ENCODE assay signal across 8 cellular contexts in genomic region chr1:109618614-109619404, GRCh38. TPM values are rescaled to one million over a fixed set of nuclear protein-coding genes. Genes with fewer than 3 reads are reported as not detected.
DNase-seq lines count a peak whose midpoint lies in the region; ATAC-seq, FAIRE-seq and TF ChIP-seq lines count a peak whose summit lies in the region.

No MANE protein-coding gene starts in this region.

- no peak for TF ChIP-seq POLR2A in GM12878 (IDR thresholded peaks at IDR 0.05; ENCODE audit: low read depth, low read length)
- no peak for TF ChIP-seq POLR2A in uterus (IDR thresholded peaks at IDR 0.05)

- in situ Hi-C loops in GM12878 (cut with MboI), result no loop called here

- ATAC-seq in Right ventricle myocardium superior (ENCODE audit: poor library complexity) (no peak), GM12878 (no peak), HG03095 (IDR thresholded peaks at IDR 0.05; ENCODE audit: unreplicated experiment) (no peak)

- peak overlapping the region in 1 of 2 donors; percentile 59 for H3K4me3 ChIP-seq in right atrium auricular region
- H3K4me3 ChIP-seq in GM12878, result peak overlapping the region; percentile 85
- H3K4me3 ChIP-seq in mesodermal cell (ENCODE audit: extremely low read depth, insufficient read depth, low read length, poor library complexity, severe bottlenecking), result peak overlapping the region; percentile 89
- H3K4me3 ChIP-seq in uterus, result peak overlapping the region in 1 of 2 donors; percentile 49

- H3K4me1 ChIP-seq in right atrium auricular region, result peaks cover 0 to 52% of the 10 kb centered on the region in 2 donors
- peaks cover 32% of the 10 kb centered on the region for H3K4me1 ChIP-seq in GM12878 (ENCODE audit: control insufficient read depth, insufficient read depth, low read length)
- H3K4me1 ChIP-seq in mesodermal cell (ENCODE audit: control insufficient read depth, insufficient read depth, low read length, poor library complexity, severe bottlenecking), result peaks cover 20% of the 10 kb centered on the region
- H3K4me1 ChIP-seq in uterus, result peaks cover 0 to 4% of the 10 kb centered on the region in 2 donors

- peak overlapping the region; percentile 90 for H3K4me2 ChIP-seq in GM12878 (ENCODE audit: control insufficient read depth, insufficient read depth)

- CTCF ChIA-PET in GM12878 (lab: Yijun Ruan, JAX), result interaction anchor here (0.8 to 2.4 kb wide), 11 partner anchors 11 to 411 kb away, joined by 3 to 16 read pairs (median 6); partner anchors contain the start of genes AHCYL1, GNAI3 and SARS1

- no peak for TF ChIP-seq EP300 in GM12878 (IDR thresholded peaks at IDR 0.05; ENCODE audit: borderline replicate concordance in 1 of 2, control insufficient read depth in 1 of 2, low read depth in 2 of 2, low read length in 2 of 2)

- no peak for DNase-seq in right atrium auricular region (ENCODE audit: low spot score)
- no peak for DNase-seq in Right ventricle myocardium superior
- DNase-seq in GM12878 (ENCODE audit: low read depth, low spot score), result no peak
- DNase-seq in uterus, result no peak
- DNase-seq in stimulated activated CD8-positive, alpha-beta memory T cell treated with anti-CD3 and anti-CD28 coated beads, Interleukin-4, amount 100 ng/mL, for 48 hours, result no peak
- no peak for DNase-seq in COLO668 (lab: John Stamatoyannopoulos, UW; ENCODE audit: unreplicated experiment)

- peak overlapping the region; percentile 94 for H2AFZ ChIP-seq in GM12878 (ENCODE audit: control insufficient read depth, low read depth, low read length)

- no peak for FAIRE-seq in GM12878 (lab: Jason Lieb, UNC)

- RAD21 ChIA-PET in GM12878 (lab: Charles Lee; ENCODE audit: unreplicated experiment), result interaction anchor here (0.7 to 2.3 kb wide), 5 partner anchors 17 to 86 kb away, joined by 3 to 11 read pairs (median 8); partner anchors contain the start of gene GNAI3

- H3K9me3 ChIP-seq in right atrium auricular region (no peaks in the 10 kb centered on the region), GM12878 (replicated peaks; ENCODE audit: control insufficient read depth, insufficient read depth, low read length) (no peaks in the 10 kb centered on the region), mesodermal cell (ENCODE audit: control insufficient read depth, low read length) (no peaks in the 10 kb centered on the region), uterus (no peaks in the 10 kb centered on the region)

- WGBS in GM12878 (ENCODE audit: insufficient coverage, insufficient replicate concordance, low lambda C conversion rate, missing lambda C conversion rate), result 20% methylated on average over 5 of the region's 5 CpGs
- WGBS in mesodermal cell (ENCODE audit: insufficient coverage in 2 of 2), 2 experiments, result 69 to 82% methylated on average over 2 to 3 of the region's 5 CpGs

- POLR2A ChIA-PET in GM12878 (lab: Charles Lee), result interaction anchor here (0.7 to 3.4 kb wide), 3 partner anchors 11 to 73 kb away, joined by 3 to 34 read pairs (median 11); partner anchors contain the start of gene GNAI3

- peaks cover 42% of the 10 kb centered on the region for H3K79me2 ChIP-seq in GM12878 (ENCODE audit: control insufficient read depth, insufficient read depth, low read length)

- no peak for TF ChIP-seq CTCF in right atrium auricular region (IDR thresholded peaks at IDR 0.05)
- no peak for TF ChIP-seq CTCF in GM12878 (IDR thresholded peaks at IDR 0.05 in 2 of 3, conservative IDR thresholded peaks at IDR 0.05 in 1 of 3; ENCODE audit: control insufficient read depth in 2 of 3, extremely low read depth in 1 of 3, insufficient read depth in 1 of 3, low read depth in 3 of 3, low read length in 3 of 3)
- no peak for TF ChIP-seq CTCF in uterus (IDR thresholded peaks at IDR 0.05)

- intact Hi-C loops in Right ventricle myocardium superior (cut with DNase I), result no loop called here
- intact Hi-C loops in GM12878 (cut with micrococcal nuclease; ENCODE audit: unreplicated experiment), result loop anchor here (1.0 kb wide), 1 partner anchor 71 kb away; the partner anchor contains the start of gene GNAI3
- intact Hi-C loops in uterus (cut with DNase I; ENCODE audit: low total_unique reads), result no loop called here

- H3K36me3 ChIP-seq in right atrium auricular region (no peaks in the 10 kb centered on the region), GM12878 (ENCODE audit: control insufficient read depth in 2 of 2, insufficient read depth in 2 of 2, low read length in 1 of 2) (no peaks in the 10 kb centered on the region), mesodermal cell (ENCODE audit: control insufficient read depth, insufficient read depth, low read length) (peaks cover 3% of the 10 kb centered on the region), uterus (no peaks in the 10 kb centered on the region)

- TF ChIP-seq RAD21 in GM12878 (IDR thresholded peaks at IDR 0.05; ENCODE audit: insufficient read depth, low read depth, low read length), result no peak

- BruUV-seq in GM12878 (replicated peaks; lab: Mats Ljungman, UMichigan), result TSS peak; percentile 95

- peak overlapping the region; percentile 86 for H3K9ac ChIP-seq in GM12878 (ENCODE audit: control insufficient read depth, insufficient read depth, low read length)

- H3K27ac ChIP-seq in right atrium auricular region (peak overlapping the region; percentile 79 to 85), GM12878 (ENCODE audit: control insufficient read depth, insufficient read depth) (peak overlapping the region; percentile 72), mesodermal cell (ENCODE audit: low read depth, low read length, severe bottlenecking) (peak overlapping the region; percentile 88), uterus (peak overlapping the region; percentile 84 to 87)

- no peaks in the 10 kb centered on the region for H4K20me1 ChIP-seq in GM12878 (ENCODE audit: control insufficient read depth, insufficient read depth)

- SMC1A ChIA-PET in GM12878 (lab: Charles Lee; ENCODE audit: uncharacterized antibody, unreplicated experiment), result interaction anchor here (1.0 to 2.7 kb wide), 5 partner anchors 18 to 73 kb away, joined by 3 to 18 read pairs (median 6); partner anchors contain the start of gene GNAI3

- H3K27me3 ChIP-seq in right atrium auricular region, result no peaks in the 10 kb centered on the region
- H3K27me3 ChIP-seq in GM12878 (replicated peaks in 1 of 2; ENCODE audit: control insufficient read depth in 2 of 2, insufficient read depth in 2 of 2, low read length in 1 of 2), result no peaks in the 10 kb centered on the region
- no peaks in the 10 kb centered on the region for H3K27me3 ChIP-seq in uterus

RNA-seq across cellular contexts. Expression of gene GNAT2, which starts 0.6 kb away (rescaled TPM):
- total RNA-seq in right atrium auricular region, result under 1 TPM in 1 of 2 donors, not detected in 1; 0.59 TPM
- not detected for total RNA-seq in Right ventricle myocardium superior
- total RNA-seq in GM12878 (2013; cell fraction: nucleolus; rRNA removed), result not detected in 2 replicates
- total RNA-seq in GM12878 (2014; rRNA removed), result 0.23 and 0.38 TPM in 2 replicates
- 0.31 and 0.69 TPM in 2 replicates for total RNA-seq in GM12878 (2014; rRNA removed; fragmentation: Illumina TruSeq; extraction: Trizol)
- total RNA-seq in GM12878 (2021), result 0.85 and 0.92 TPM in 2 replicates
- 0.28 TPM for polyA plus RNA-seq in GM12878 (2011; ENCODE audit: low read depth)
- 0.30 and 0.54 TPM in 2 replicates for polyA plus RNA-seq in GM12878 (2011; rRNA removed)
- polyA plus RNA-seq in GM12878 (2011; cell fraction: cytosol; rRNA removed), result 0.23 and 0.27 TPM in 2 replicates
- polyA plus RNA-seq in GM12878 (2011; cell fraction: nucleus; rRNA removed), result 0.13 and 0.15 TPM in 2 replicates
- 0.31 and 0.49 TPM in 2 replicates for polyA plus RNA-seq in GM12878 (2012)
- 0.26 and 0.59 TPM in 2 replicates for polyA plus RNA-seq in GM12878 (2014; fragmentation: Illumina TruSeq; extraction: Trizol)
- polyA plus RNA-seq in GM12878 (2014; fragmentation: Nextera tagmentation; extraction: Ambion mirVana), result under 1 TPM; 0.08 to 0.77 TPM
- 0.28 and 0.36 TPM in 2 replicates for polyA plus RNA-seq in GM12878 (2014; rRNA removed)
- 1 to 10 TPM in 1 of 2 experiments, under 1 TPM in 1; 0.46 to 1.3 TPM for polyA plus RNA-seq in GM12878 (2016; fragmentation: Nextera tagmentation; extraction: Ambion mirVana)
- polyA minus RNA-seq in GM12878 (2011; rRNA and poly(A)+ RNA removed), result 1.1 and 1.8 TPM in 2 replicates
- not detected in 2 replicates for polyA minus RNA-seq in GM12878 (2011; cell fraction: cytosol; rRNA and poly(A)+ RNA removed)
- not detected in 2 replicates for polyA minus RNA-seq in GM12878 (2011; cell fraction: nucleus; rRNA and poly(A)+ RNA removed)
- not detected for polyA plus RNA-seq in mesodermal cell (2013, experiment 1 of 2)
- polyA plus RNA-seq in mesodermal cell (2013, experiment 2 of 2), result 0.25 TPM
- total RNA-seq in uterus, result not detected

RNA-seq across cellular contexts. Expression of gene AMPD2, which starts 0.8 kb away (rescaled TPM):
- total RNA-seq in right atrium auricular region, result 10 to 100 TPM; 16.1 to 17.9 TPM
- total RNA-seq in Right ventricle myocardium superior, result 11.5 TPM
- total RNA-seq in GM12878 (2013; cell fraction: nucleolus; rRNA removed), result 113 and 156 TPM in 2 replicates
- 43.4 and 49.9 TPM in 2 replicates for total RNA-seq in GM12878 (2014; rRNA removed)
- 19.0 and 19.5 TPM in 2 replicates for total RNA-seq in GM12878 (2014; rRNA removed; fragmentation: Illumina TruSeq; extraction: Trizol)
- total RNA-seq in GM12878 (2021), result 66.5 and 75.9 TPM in 2 replicates
- 35.2 TPM for polyA plus RNA-seq in GM12878 (2011; ENCODE audit: low read depth)
- polyA plus RNA-seq in GM12878 (2011; rRNA removed), result 9.9 and 30.0 TPM in 2 replicates
- 27.1 and 34.8 TPM in 2 replicates for polyA plus RNA-seq in GM12878 (2011; cell fraction: cytosol; rRNA removed)
- 346 and 354 TPM in 2 replicates for polyA plus RNA-seq in GM12878 (2011; cell fraction: nucleus; rRNA removed)
- polyA plus RNA-seq in GM12878 (2012), result 54.0 and 66.8 TPM in 2 replicates
- 11.8 and 30.9 TPM in 2 replicates for polyA plus RNA-seq in GM12878 (2014; fragmentation: Illumina TruSeq; extraction: Trizol)
- 1 to 10 TPM; 2.0 to 3.0 TPM for polyA plus RNA-seq in GM12878 (2014; fragmentation: Nextera tagmentation; extraction: Ambion mirVana)
- 40.9 and 44.4 TPM in 2 replicates for polyA plus RNA-seq in GM12878 (2014; rRNA removed)
- 10 to 100 TPM; 31.8 to 33.1 TPM for polyA plus RNA-seq in GM12878 (2016; fragmentation: Nextera tagmentation; extraction: Ambion mirVana)
- polyA minus RNA-seq in GM12878 (2011; rRNA and poly(A)+ RNA removed), result 29.3 and 51.2 TPM in 2 replicates
- 15.6 and 17.7 TPM in 2 replicates for polyA minus RNA-seq in GM12878 (2011; cell fraction: cytosol; rRNA and poly(A)+ RNA removed)
- polyA minus RNA-seq in GM12878 (2011; cell fraction: nucleus; rRNA and poly(A)+ RNA removed), result 61.1 and 93.7 TPM in 2 replicates
- 77.2 TPM for polyA plus RNA-seq in mesodermal cell (2013, experiment 1 of 2)
- 60.5 TPM for polyA plus RNA-seq in mesodermal cell (2013, experiment 2 of 2)
- 10 to 100 TPM; 30.9 to 91.2 (median 73.2) TPM for total RNA-seq in uterus

RNA-seq across cellular contexts. Expression of gene GSTM4, which starts 37.1 kb away (rescaled TPM):
- total RNA-seq in right atrium auricular region, result 10 to 100 TPM; 24.6 to 52.6 TPM
- 37.3 TPM for total RNA-seq in Right ventricle myocardium superior
- total RNA-seq in GM12878 (2013; cell fraction: nucleolus; rRNA removed), result 48.3 and 51.3 TPM in 2 replicates
- total RNA-seq in GM12878 (2014; rRNA removed), result 14.3 and 15.1 TPM in 2 replicates
- total RNA-seq in GM12878 (2014; rRNA removed; fragmentation: Illumina TruSeq; extraction: Trizol), result 13.6 and 14.5 TPM in 2 replicates
- 20.4 and 21.4 TPM in 2 replicates for total RNA-seq in GM12878 (2021)
- polyA plus RNA-seq in GM12878 (2011; ENCODE audit: low read depth), result 16.5 TPM
- polyA plus RNA-seq in GM12878 (2011; rRNA removed), result 23.0 and 37.2 TPM in 2 replicates
- polyA plus RNA-seq in GM12878 (2011; cell fraction: cytosol; rRNA removed), result 34.1 and 36.8 TPM in 2 replicates
- 35.2 and 44.5 TPM in 2 replicates for polyA plus RNA-seq in GM12878 (2011; cell fraction: nucleus; rRNA removed)
- 17.4 and 19.3 TPM in 2 replicates for polyA plus RNA-seq in GM12878 (2012)
- polyA plus RNA-seq in GM12878 (2014; fragmentation: Illumina TruSeq; extraction: Trizol), result 25.8 and 31.7 TPM in 2 replicates
- 10 to 100 TPM; 16.9 to 17.0 TPM for polyA plus RNA-seq in GM12878 (2014; fragmentation: Nextera tagmentation; extraction: Ambion mirVana)
- 25.3 and 26.8 TPM in 2 replicates for polyA plus RNA-seq in GM12878 (2014; rRNA removed)
- 10 to 100 TPM; 25.6 to 27.7 TPM for polyA plus RNA-seq in GM12878 (2016; fragmentation: Nextera tagmentation; extraction: Ambion mirVana)
- polyA minus RNA-seq in GM12878 (2011; rRNA and poly(A)+ RNA removed), result 18.4 and 20.5 TPM in 2 replicates
- polyA minus RNA-seq in GM12878 (2011; cell fraction: cytosol; rRNA and poly(A)+ RNA removed), result 8.7 and 11.6 TPM in 2 replicates
- 20.7 and 26.0 TPM in 2 replicates for polyA minus RNA-seq in GM12878 (2011; cell fraction: nucleus; rRNA and poly(A)+ RNA removed)
- 12.2 TPM for polyA plus RNA-seq in mesodermal cell (2013, experiment 1 of 2)
- 11.9 TPM for polyA plus RNA-seq in mesodermal cell (2013, experiment 2 of 2)
- 10 to 100 TPM in 3 of 4 donors, 1 to 10 TPM in 1; 7.6 to 43.5 (median 20.7) TPM for total RNA-seq in uterus

RNA-seq across cellular contexts. Expression of gene GSTM2, which starts 49.0 kb away (rescaled TPM):
- total RNA-seq in right atrium auricular region (10 to 100 TPM; 31.7 to 53.8 TPM), Right ventricle myocardium superior (70.8 TPM), GM12878 (2014; rRNA removed) (10.5 and 11.4 TPM in 2 replicates), GM12878 (2014; rRNA removed; fragmentation: Illumina TruSeq; extraction: Trizol) (9.9 and 13.5 TPM in 2 replicates), GM12878 (2021) (21.6 and 23.3 TPM in 2 replicates), uterus (100 to 1,000 TPM in 1 of 4 donors, 10 to 100 TPM in 3; 32.1 to 154 (median 72.1) TPM)
- total RNA-seq in GM12878 (2013; cell fraction: nucleolus; rRNA removed), result 67.1 and 70.5 TPM in 2 replicates
- polyA plus RNA-seq in GM12878 (2011; ENCODE audit: low read depth), result 68.5 TPM
- polyA plus RNA-seq in GM12878 (2011; rRNA removed) (4.8 and 8.3 TPM in 2 replicates), GM12878 (2014; fragmentation: Illumina TruSeq; extraction: Trizol) (31.8 and 32.0 TPM in 2 replicates), GM12878 (2014; fragmentation: Nextera tagmentation; extraction: Ambion mirVana) (10 to 100 TPM; 29.6 to 30.4 TPM), GM12878 (2014; rRNA removed) (28.1 and 32.3 TPM in 2 replicates), GM12878 (2016; fragmentation: Nextera tagmentation; extraction: Ambion mirVana) (10 to 100 TPM; 12.7 to 17.1 TPM)
- 6.3 and 7.1 TPM in 2 replicates for polyA plus RNA-seq in GM12878 (2011; cell fraction: cytosol; rRNA removed)
- polyA plus RNA-seq in GM12878 (2011; cell fraction: nucleus; rRNA removed), result 46.8 and 76.5 TPM in 2 replicates
- polyA plus RNA-seq in GM12878 (2012), result 62.3 and 69.9 TPM in 2 replicates
- polyA minus RNA-seq in GM12878 (2011; rRNA and poly(A)+ RNA removed), result 3.0 and 4.2 TPM in 2 replicates
- polyA minus RNA-seq in GM12878 (2011; cell fraction: cytosol; rRNA and poly(A)+ RNA removed), result 1.1 TPM in 1 of 2 replicates, not detected in the other
- 5.8 and 6.2 TPM in 2 replicates for polyA minus RNA-seq in GM12878 (2011; cell fraction: nucleus; rRNA and poly(A)+ RNA removed)
- polyA plus RNA-seq in mesodermal cell (2013, experiment 1 of 2), result 32.4 TPM
- 24.8 TPM for polyA plus RNA-seq in mesodermal cell (2013, experiment 2 of 2)
